23 cellular contexts compared by ENCODE assay signal in genomic region chr7:70322786-70323185, GRCh38.
"Had no signal": no experiment of that assay in that cellular context is flagged by ENCODE, and none has a peak within 500 bp of the region (broad histone marks: within the 10 kb centered on the region; RNA-seq: fewer than 3 reads in every experiment).

No MANE protein-coding gene starts in this region.

- DNase-seq: activated B cell treated with CpG ODN at 0.5 μM for 24 hours; activated CD4-positive, alpha-beta memory T cell treated with anti-CD3 and anti-CD28 coated beads for 36 hours; activated CD4-positive, alpha-beta T cell treated with anti-CD3 and anti-CD28 coated beads for 48 hours; activated effector memory CD4-positive, alpha-beta T cell treated with Interleukin-2 at 50 U/mL for 16 hours; activated naive CD4-positive, alpha-beta T cell treated with anti-CD3 and anti-CD28 coated beads for 36 hours; activated T-cell treated with anti-CD3 and anti-CD28 coated beads, Interleukin-2, amount 50 U/mL, for 48 hours; cerebellar nuclear complex; cortex of kidney; endodermal cell; esophagus squamous epithelium; heart left ventricle; kidney; lower lobe of right lung; mesendoderm; naive B cell; occipital lobe; retina; sigmoid colon; stimulated activated CD4-positive, alpha-beta T cell treated with anti-CD3 and anti-CD28 coated beads, Interleukin-4, amount 100 ng/mL, for 1 hour; substantia nigra; T1000; tibial artery had no signal

- ATAC-seq: gastroesophageal sphincter, heart left ventricle, lower lobe of right lung had no signal
